In genomic region chr12:74689071-74689655, GRCh38 we compare ENCODE assay signal across 8 cellular contexts.
DNase-seq lines count a peak whose midpoint lies in the region; ATAC-seq, FAIRE-seq and TF ChIP-seq lines count a peak whose summit lies in the region.

No MANE protein-coding gene starts in this region.

- H3K79me2 ChIP-seq in keratinocyte (ENCODE audit: control insufficient read depth, insufficient read depth, low read length) = no peaks in the 10 kb centered on the region

- dilution Hi-C loops in keratinocyte (cut with MboI; ENCODE audit: extremely low pct_ligation_motif_present, low sequenced_read_pairs) = no loop called here

- no peaks in the 10 kb centered on the region for H4K20me1 ChIP-seq in keratinocyte (ENCODE audit: control insufficient read depth, extremely low read depth, insufficient read depth, low read length)

- 34 to 37% methylated on average over 3 of the region's 3 CpGs for WGBS in lower leg skin, 2 donors

- TF ChIP-seq CTCF in keratinocyte (optimal IDR thresholded peaks at IDR 0.05 in 1 of 3, IDR thresholded peaks at IDR 0.05 in 1 of 3, conservative IDR thresholded peaks at IDR 0.05 in 1 of 3; ENCODE audit: extremely low read depth in 1 of 3, insufficient read depth in 2 of 3, low read length in 3 of 3) (peak in 2 of 3 experiments; percentile 32 to 45), lower leg skin (IDR thresholded peaks at IDR 0.05) (no peak)

- TF ChIP-seq POLR2A in GM12891 (IDR thresholded peaks at IDR 0.05; ENCODE audit: low read depth, low read length) (no peak), lower leg skin (IDR thresholded peaks at IDR 0.05) (no peak)

- peaks cover 2% of the 10 kb centered on the region for H3K9me3 ChIP-seq in adipocyte (ENCODE audit: control insufficient read depth, low read length)
- no peaks in the 10 kb centered on the region for H3K9me3 ChIP-seq in keratinocyte (ENCODE audit: control insufficient read depth, low read depth, low read length)

- H2AFZ ChIP-seq in keratinocyte (ENCODE audit: control insufficient read depth, low read length) = no peak overlapping the region

- no peak overlapping the region for H3K27ac ChIP-seq in keratinocyte (ENCODE audit: control insufficient read depth, insufficient read depth, low read length)

- H3K4me1 ChIP-seq in adipocyte (ENCODE audit: control insufficient read depth, insufficient read depth, low read length) = no peaks in the 10 kb centered on the region
- H3K4me1 ChIP-seq in keratinocyte (ENCODE audit: control insufficient read depth, extremely low read depth, insufficient read depth, low read length) = no peaks in the 10 kb centered on the region

- no peak overlapping the region for H3K4me2 ChIP-seq in keratinocyte (ENCODE audit: control insufficient read depth, extremely low read depth, insufficient read depth, low read depth, low read length)

- H3K9ac ChIP-seq in adipocyte (ENCODE audit: low read length) = no peak overlapping the region
- H3K9ac ChIP-seq in keratinocyte (ENCODE audit: control insufficient read depth, extremely low read depth, insufficient read depth, low read length) = no peak overlapping the region

- peak; percentile 54 for ATAC-seq in GM18909 (IDR thresholded peaks at IDR 0.05; ENCODE audit: poor library complexity, unreplicated experiment)

- DNase-seq in AG08395 (ENCODE audit: low spot score) = peak; percentile 19
- DNase-seq in NCI-H1436 (lab: John Stamatoyannopoulos, UW) = peak; percentile 9
- DNase-seq in adipocyte (ENCODE audit: low read depth) = peak; percentile 82
- no peak for DNase-seq in keratinocyte (ENCODE audit: low read depth, low spot score)
- no peak for DNase-seq in GM12891 (ENCODE audit: insufficient read length, low spot score)
- no peak for DNase-seq in C1 segment of cervical spinal cord (lab: John Stamatoyannopoulos, UW)
- DNase-seq in lower leg skin (ENCODE audit: low spot score in 2 of 2) = no peak

- H3K27me3 ChIP-seq in adipocyte (replicated peaks; ENCODE audit: control insufficient read depth, insufficient read depth, low read length) (no peaks in the 10 kb centered on the region), keratinocyte (ENCODE audit: control insufficient read depth, extremely low read depth, insufficient read depth, low read length) (no peaks in the 10 kb centered on the region)

- no peaks in the 10 kb centered on the region for H3K9me1 ChIP-seq in keratinocyte (ENCODE audit: control insufficient read depth, extremely low read depth, insufficient read depth, low read length)

- no peaks in the 10 kb centered on the region for H3K36me3 ChIP-seq in adipocyte (ENCODE audit: control insufficient read depth, insufficient read depth, low read length, severe bottlenecking)
- no peaks in the 10 kb centered on the region for H3K36me3 ChIP-seq in keratinocyte (ENCODE audit: control insufficient read depth in 2 of 2, extremely low read depth in 1 of 2, insufficient read depth in 2 of 2, low read length in 2 of 2)

- FAIRE-seq in keratinocyte (lab: Jason Lieb, UNC) (no peak), GM12891 (lab: Jason Lieb, UNC) (no peak)

- H3K4me3 ChIP-seq in adipocyte (ENCODE audit: low read length) (no peak overlapping the region), keratinocyte (ENCODE audit: control insufficient read depth in 2 of 3, extremely low read depth in 1 of 3, insufficient read depth in 2 of 3, low read depth in 1 of 3, low read length in 3 of 3) (no peak overlapping the region), lower leg skin (ENCODE audit: low read depth, poor library complexity, severe bottlenecking) (no peak overlapping the region)

- intact Hi-C loops in lower leg skin (cut with DNase I; ENCODE audit: low total_unique reads) = no loop called here

TF ChIP-seq in GM12891, 5 proteins besides CTCF, POLR2A, EP300 and RAD21:
- TF ChIP-seq PAX5 (IDR thresholded peaks at IDR 0.05; ENCODE audit: insufficient read depth, low read length, severe bottlenecking) = no peak
- no peak for TF ChIP-seq SPI1 (IDR thresholded peaks at IDR 0.05; ENCODE audit: low read depth, low read length)
- TF ChIP-seq TAF1 (IDR thresholded peaks at IDR 0.05; ENCODE audit: low read depth, low read length) = no peak
- no peak for TF ChIP-seq POLR2AphosphoS5 (IDR thresholded peaks at IDR 0.05; ENCODE audit: low read depth, low read length)
- no peak for TF ChIP-seq POU2F2 (IDR thresholded peaks at IDR 0.05; ENCODE audit: low read depth, low read length)

Comparison
In these comparisons a context has a peak if more than half of its experiments do, and no peak if none do; other contexts are left out.
1. DNase-seq: peak in AG08395 (single experiment), NCI-H1436 (single experiment) and adipocyte (single experiment); none in keratinocyte (single experiment), GM12891 (single experiment), C1 segment of cervical spinal cord (0 of 14) and lower leg skin (0 of 2).
2. CTCF ChIP-seq: peak in keratinocyte (2 of 3); none in lower leg skin (0 of 3).